In the genomic region with DNA sequence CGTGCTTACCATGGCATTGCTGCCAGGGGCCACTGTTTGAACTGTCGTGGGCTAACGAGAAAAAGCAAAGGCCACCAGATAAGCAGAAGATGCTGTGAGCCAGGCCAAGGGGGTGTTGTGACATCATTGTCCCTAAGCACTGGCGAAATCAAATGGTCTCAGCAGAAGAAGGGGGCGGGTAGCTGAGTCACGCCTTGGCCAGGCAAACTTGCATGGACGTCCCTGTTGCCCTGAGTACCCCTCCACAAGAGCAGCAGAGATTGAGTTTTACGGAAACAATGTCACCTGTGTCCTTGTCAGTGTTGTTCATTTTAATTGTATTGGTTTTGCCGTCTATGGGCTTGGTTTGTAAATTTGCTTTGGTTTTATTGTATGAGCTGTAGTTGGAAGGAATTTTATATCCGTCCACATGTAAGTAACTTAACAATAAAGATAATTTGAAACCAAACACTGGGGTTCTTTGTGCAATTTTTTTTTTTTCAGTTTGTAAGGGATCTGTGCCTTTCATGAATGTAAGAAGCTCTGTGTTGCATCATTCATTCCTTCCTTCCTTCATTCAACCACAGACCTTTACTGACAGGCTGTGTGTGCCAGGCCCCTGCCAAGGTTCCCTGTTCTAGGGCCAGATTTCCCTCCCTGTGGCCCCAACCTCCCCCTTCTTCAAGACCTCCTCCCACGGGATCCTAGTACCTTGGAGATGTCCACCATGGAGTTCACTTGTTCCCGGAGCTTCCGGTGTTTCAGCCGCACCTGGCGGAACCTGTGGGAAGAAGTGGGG, we compare ENCODE assay signal across 16 cellular contexts. TPM values are rescaled to one million over a fixed set of nuclear protein-coding genes. Genes with fewer than 3 reads are reported as not detected.
A peak's percentile ranks its signal among the peaks of the same experiment; 100 is the strongest.
DNase-seq lines count a peak whose midpoint lies in the region; ATAC-seq and TF ChIP-seq lines count a peak whose summit lies in the region.
"Had no signal": no experiment of that assay in that cellular context is flagged by ENCODE, and none has a peak within 500 bp of the region (broad histone marks: within the 10 kb centered on the region; RNA-seq: fewer than 3 reads in every experiment).

No MANE protein-coding gene starts in this region.

- no peak overlapping the region for H2BK120ac ChIP-seq in IMR-90 (ENCODE audit: low read depth, low read length)

- H3K4me3 ChIP-seq in IMR-90 (ENCODE audit: insufficient read depth, low read depth, low read length) (no peak overlapping the region), lower lobe of right lung (no peak overlapping the region), uterus (no peak overlapping the region)

- no peak overlapping the region for H3K4me2 ChIP-seq in IMR-90 (ENCODE audit: low read depth, low read length)

- DNase-seq in AML-193 (lab: John Stamatoyannopoulos, UW) (peak; percentile 72 to 82), IMR-90 (no peak), lower lobe of right lung (peak; percentile 76), NCI-H526 treated with DMSO at 0.1 percent for 48 hours (lab: John Stamatoyannopoulos, UW) (no peak), uterus (no peak)
- no peak for DNase-seq in activated T-helper 1 cell treated with anti-CD3 and anti-CD28 coated beads, Interleukin-12 subunit alpha, Interleukin-12 subunit beta, Interleukin-2, Interleukin-4 antibody, amounts not matched to agents 30 ng/mL and 10 ng/mL and 1 ng/mL, durations not matched to agents 14 hours and 24 hours and 36 hours (ENCODE audit: low spot score)
- no peak for DNase-seq in stimulated activated CD4-positive, alpha-beta T cell treated with anti-CD3 and anti-CD28 coated beads, Interleukin-4, amount 100 ng/mL, for 4 hours
- DNase-seq: activated T-cell treated with anti-CD3 and anti-CD28 coated beads, Interleukin-2, amount 50 U/mL, for 4 hours; brain microvascular endothelial cell; COR-L47; NCI-H1694; NK-92 treated with Interleukin-12 subunit alpha and Interleukin-12 subunit beta, amount 100 ng/mL, for 24 hours had no signal

- no peaks in the 10 kb centered on the region; the same call in 1 of the 2 replicates for H4K20me1 ChIP-seq in IMR-90 (ENCODE audit: insufficient read depth, low read length)

- intact Hi-C loops in IMR-90 (cut with micrococcal nuclease) (no loop called here), lower lobe of right lung (cut with DNase I) (no loop called here), uterus (cut with DNase I; ENCODE audit: low total_unique reads) (no loop called here)
- intact Hi-C loops in activated T-helper 1 cell treated with anti-CD3 and anti-CD28 coated beads, Interleukin-12 subunit alpha, Interleukin-12 subunit beta, Interleukin-2, Interleukin-4 antibody, amounts not matched to agents 30 ng/mL and 10 ng/mL and 1 ng/mL, durations not matched to agents 14 hours and 24 hours and 36 hours (cut with micrococcal nuclease), result loop anchor here (5.0 kb wide), 1 partner anchor 241 kb away; a partner anchor contains a TSS

- no peak overlapping the region for H2AFZ ChIP-seq in IMR-90 (replicated peaks; ENCODE audit: low read length, poor library complexity)

- H3K14ac ChIP-seq in IMR-90 (replicated peaks; ENCODE audit: low read depth, low read length), result no peak overlapping the region

- no peak overlapping the region for H3K23ac ChIP-seq in IMR-90 (ENCODE audit: low read depth, low read length)

- no peak overlapping the region for H3K4me3 Mint-ChIP-seq in activated T-helper 1 cell treated with anti-CD3 and anti-CD28 coated beads, Interleukin-12 subunit alpha, Interleukin-12 subunit beta, Interleukin-2, Interleukin-4 antibody, amounts not matched to agents 30 ng/mL and 10 ng/mL and 1 ng/mL, durations not matched to agents 14 hours and 24 hours and 36 hours
- H3K4me3 Mint-ChIP-seq: activated T-cell treated with anti-CD3 and anti-CD28 coated beads, Interleukin-2, amount 50 U/mL, for 4 hours had no signal

- H3K4me1 ChIP-seq in IMR-90 (ENCODE audit: control insufficient read depth, insufficient read depth, low read length), result peaks cover 13% of the 10 kb centered on the region
- H3K4me1 ChIP-seq in lower lobe of right lung, result peaks cover 33% of the 10 kb centered on the region
- no peaks in the 10 kb centered on the region for H3K4me1 ChIP-seq in uterus

- TF ChIP-seq CTCF in IMR-90 (conservative IDR thresholded peaks at IDR 0.05; ENCODE audit: low read depth, low read length), result no peak
- no peak for TF ChIP-seq CTCF in lower lobe of right lung (IDR thresholded peaks at IDR 0.05)
- TF ChIP-seq CTCF in uterus (IDR thresholded peaks at IDR 0.05), result no peak

- CTCF ChIA-PET in IMR-90 (lab: Yijun Ruan, JAX), result no interaction called here

- no peaks in the 10 kb centered on the region for H3K36me3 ChIP-seq in IMR-90 (ENCODE audit: control insufficient read depth, insufficient read depth, low read length)
- no peaks in the 10 kb centered on the region for H3K36me3 ChIP-seq in lower lobe of right lung
- no peaks in the 10 kb centered on the region for H3K36me3 ChIP-seq in uterus
- H3K36me3 ChIP-seq: brain microvascular endothelial cell had no signal

- H4K5ac ChIP-seq in IMR-90 (ENCODE audit: low read depth, low read length), result no peak overlapping the region

- no TSS peak for BruUV-seq in IMR-90 (replicated peaks; lab: Mats Ljungman, UMichigan)

- peaks cover 76% of the 10 kb centered on the region for H3K4me1 Mint-ChIP-seq in activated T-helper 1 cell treated with anti-CD3 and anti-CD28 coated beads, Interleukin-12 subunit alpha, Interleukin-12 subunit beta, Interleukin-2, Interleukin-4 antibody, amounts not matched to agents 30 ng/mL and 10 ng/mL and 1 ng/mL, durations not matched to agents 14 hours and 24 hours and 36 hours (ENCODE audit: low read depth)

- H3K9me3 Mint-ChIP-seq in activated T-helper 1 cell treated with anti-CD3 and anti-CD28 coated beads, Interleukin-12 subunit alpha, Interleukin-12 subunit beta, Interleukin-2, Interleukin-4 antibody, amounts not matched to agents 30 ng/mL and 10 ng/mL and 1 ng/mL, durations not matched to agents 14 hours and 24 hours and 36 hours, result no peaks in the 10 kb centered on the region
- H3K9me3 Mint-ChIP-seq: activated T-cell treated with anti-CD3 and anti-CD28 coated beads, Interleukin-2, amount 50 U/mL, for 4 hours had no signal

- peaks cover 25% of the 10 kb centered on the region for H3K9me1 ChIP-seq in IMR-90 (ENCODE audit: insufficient read depth, low read length)

- H2BK5ac ChIP-seq in IMR-90 (ENCODE audit: low read depth, low read length, poor library complexity, severe bottlenecking), result no peak overlapping the region

- H2BK20ac ChIP-seq in IMR-90 (ENCODE audit: low read depth, low read length), result no peak overlapping the region

- WGBS in IMR-90 (ENCODE audit: extremely low coverage in 2 of 2, insufficient read length in 1 of 2), 2 experiments, result 75% methylated on average over 5 of the region's 15 CpGs; no CpG with 5 or more reads in 1 of the 2 experiments

- no peak for ATAC-seq in IMR-90 (ENCODE audit: low read depth)
- peak; percentile 26 to 52 for ATAC-seq in lower lobe of right lung
- ATAC-seq in GM19328 (IDR thresholded peaks at IDR 0.05; ENCODE audit: unreplicated experiment), result no peak
- ATAC-seq: activated T-cell treated with anti-CD3 and anti-CD28 coated beads, Interleukin-2, amount 50 U/mL, for 4 hours had no signal

- H3K9ac ChIP-seq in IMR-90 (ENCODE audit: low read depth, low read length), result no peak overlapping the region

- H3K56ac ChIP-seq in IMR-90 (ENCODE audit: extremely low read depth, insufficient read depth, low read length), result no peak overlapping the region

- H4K8ac ChIP-seq in IMR-90 (ENCODE audit: low read depth in 2 of 2, low read length in 2 of 2), result no peak overlapping the region

- H3K36me3 Mint-ChIP-seq in activated T-helper 1 cell treated with anti-CD3 and anti-CD28 coated beads, Interleukin-12 subunit alpha, Interleukin-12 subunit beta, Interleukin-2, Interleukin-4 antibody, amounts not matched to agents 30 ng/mL and 10 ng/mL and 1 ng/mL, durations not matched to agents 14 hours and 24 hours and 36 hours (ENCODE audit: low read depth), result peaks cover 78% of the 10 kb centered on the region

- H3K27ac Mint-ChIP-seq in activated T-helper 1 cell treated with anti-CD3 and anti-CD28 coated beads, Interleukin-12 subunit alpha, Interleukin-12 subunit beta, Interleukin-2, Interleukin-4 antibody, amounts not matched to agents 30 ng/mL and 10 ng/mL and 1 ng/mL, durations not matched to agents 14 hours and 24 hours and 36 hours, result peak overlapping the region; percentile 73

- no peak overlapping the region for H2AK5ac ChIP-seq in IMR-90 (ENCODE audit: low read depth, low read length)

- POLR2A ChIA-PET in IMR-90 (lab: Charles Lee; ENCODE audit: unreplicated experiment), result no interaction called here

- H4K91ac ChIP-seq in IMR-90 (ENCODE audit: insufficient read depth, low read depth, low read length), result no peak overlapping the region

- no peaks in the 10 kb centered on the region for H3K9me3 ChIP-seq in IMR-90 (ENCODE audit: control insufficient read depth, insufficient read depth, low read length)
- H3K9me3 ChIP-seq in lower lobe of right lung, result no peaks in the 10 kb centered on the region
- H3K9me3 ChIP-seq in uterus, result no peaks in the 10 kb centered on the region

- H3K27me3 Mint-ChIP-seq in activated T-helper 1 cell treated with anti-CD3 and anti-CD28 coated beads, Interleukin-12 subunit alpha, Interleukin-12 subunit beta, Interleukin-2, Interleukin-4 antibody, amounts not matched to agents 30 ng/mL and 10 ng/mL and 1 ng/mL, durations not matched to agents 14 hours and 24 hours and 36 hours (ENCODE audit: insufficient read depth), result no peaks in the 10 kb centered on the region

- H3K79me1 ChIP-seq in IMR-90 (ENCODE audit: low read depth in 1 of 2, low read length in 2 of 2), result peaks cover 0 to 8% of the 10 kb centered on the region in 2 experiments; a peak in 2 of 4 replicates

- H2BK15ac ChIP-seq in IMR-90 (ENCODE audit: low read depth, low read length), result no peak overlapping the region

- dilution Hi-C loops in IMR-90 (cut with HindIII; ENCODE audit: low sequenced_read_pairs, unreplicated experiment), result no loop called here

- H3K4ac ChIP-seq in IMR-90 (ENCODE audit: low read depth, low read length), result no peak overlapping the region

- H2AK9ac ChIP-seq in IMR-90 (replicated peaks; ENCODE audit: low read depth, low read length, poor library complexity), result no peak overlapping the region

- no peak overlapping the region for H3K18ac ChIP-seq in IMR-90 (ENCODE audit: low read depth, low read length)

- in situ Hi-C loops in IMR-90 (cut with MboI; ENCODE audit: low sequenced_read_pairs), result no loop called here

- TF ChIP-seq RAD21 in IMR-90 (IDR thresholded peaks at IDR 0.05; ENCODE audit: low read length), result no peak

- H3K27me3 ChIP-seq in IMR-90 (ENCODE audit: control insufficient read depth, insufficient read depth, low read length) (peaks cover 6% of the 10 kb centered on the region), lower lobe of right lung (ENCODE audit: low read depth) (no peaks in the 10 kb centered on the region), uterus (no peaks in the 10 kb centered on the region)
- H3K27me3 ChIP-seq: brain microvascular endothelial cell had no signal

- H3K27ac ChIP-seq in IMR-90 (ENCODE audit: insufficient read depth, low read length) (no peak overlapping the region), lower lobe of right lung (no peak overlapping the region), uterus (no peak overlapping the region)
- H3K27ac ChIP-seq: brain microvascular endothelial cell had no signal

- TF ChIP-seq POLR2A in IMR-90 (IDR thresholded peaks at IDR 0.05; ENCODE audit: low read depth, low read length) (no peak), uterus (IDR thresholded peaks at IDR 0.05) (no peak)

RNA-seq across cellular contexts. Expression of a gene that starts 12.3 kb away (rescaled TPM):
- total RNA-seq in IMR-90 (2012; rRNA removed), result 0.54 and 0.83 TPM in 2 replicates
- 0.99 and 1.2 TPM in 2 replicates for polyA plus RNA-seq in IMR-90 (2012; rRNA removed)
- polyA plus RNA-seq in IMR-90 (2012; cell fraction: cytosol; rRNA removed), result 0.80 and 0.93 TPM in 2 replicates
- polyA plus RNA-seq in IMR-90 (2012; cell fraction: nucleus; rRNA removed; ENCODE audit: low replicate concordance), result 1.3 and 4.5 TPM in 2 replicates
- total RNA-seq in activated T-helper 1 cell treated with anti-CD3 and anti-CD28 coated beads, Interleukin-12 subunit alpha, Interleukin-12 subunit beta, Interleukin-2, Interleukin-4 antibody, amounts not matched to agents 30 ng/mL and 10 ng/mL and 1 ng/mL, durations not matched to agents 14 hours and 24 hours and 36 hours, result 183 and 185 TPM in 2 replicates
- total RNA-seq in lower lobe of right lung, result 3.6 TPM
- total RNA-seq in uterus, result 1 to 10 TPM in 3 of 4 donors, under 1 TPM in 1; 0.77 to 9.2 (median 5.6) TPM

RNA-seq across cellular contexts. Expression of a gene that starts 13.7 kb away (rescaled TPM):
- total RNA-seq in IMR-90 (2012; rRNA removed) (4.8 and 5.8 TPM in 2 replicates), lower lobe of right lung (47.3 TPM), uterus (10 to 100 TPM; 14.9 to 44.9 (median 27.2) TPM)
- 21.4 and 24.3 TPM in 2 replicates for polyA plus RNA-seq in IMR-90 (2012; rRNA removed)
- polyA plus RNA-seq in IMR-90 (2012; cell fraction: cytosol; rRNA removed), result 8.3 and 9.1 TPM in 2 replicates
- polyA plus RNA-seq in IMR-90 (2012; cell fraction: nucleus; rRNA removed; ENCODE audit: low replicate concordance), result 60.7 and 76.3 TPM in 2 replicates
- 86.6 and 89.2 TPM in 2 replicates for total RNA-seq in activated T-helper 1 cell treated with anti-CD3 and anti-CD28 coated beads, Interleukin-12 subunit alpha, Interleukin-12 subunit beta, Interleukin-2, Interleukin-4 antibody, amounts not matched to agents 30 ng/mL and 10 ng/mL and 1 ng/mL, durations not matched to agents 14 hours and 24 hours and 36 hours

RNA-seq across cellular contexts. Expression of a gene that starts 33.8 kb away (rescaled TPM):
- total RNA-seq in IMR-90 (2012; rRNA removed) (under 0.01 and 0.36 TPM in 2 replicates), lower lobe of right lung (7.5 TPM), uterus (1 to 10 TPM in 2 of 4 donors, under 1 TPM in 2; 0.51 to 1.9 (median 0.88) TPM)
- 0.27 and 0.31 TPM in 2 replicates for polyA plus RNA-seq in IMR-90 (2012; rRNA removed)
- polyA plus RNA-seq in IMR-90 (2012; cell fraction: cytosol; rRNA removed), result 0.15 and 0.93 TPM in 2 replicates
- 0.36 and 0.54 TPM in 2 replicates for polyA plus RNA-seq in IMR-90 (2012; cell fraction: nucleus; rRNA removed; ENCODE audit: low replicate concordance)
- total RNA-seq in activated T-helper 1 cell treated with anti-CD3 and anti-CD28 coated beads, Interleukin-12 subunit alpha, Interleukin-12 subunit beta, Interleukin-2, Interleukin-4 antibody, amounts not matched to agents 30 ng/mL and 10 ng/mL and 1 ng/mL, durations not matched to agents 14 hours and 24 hours and 36 hours, result 0.29 TPM in 1 of 2 replicates, not detected in the other
- total RNA-seq: skeletal muscle tissue had no signal

RNA-seq across cellular contexts. Expression of a gene that starts 52.6 kb away (rescaled TPM):
- not detected in 2 replicates for total RNA-seq in IMR-90 (2012; rRNA removed)
- not detected in 2 replicates for polyA plus RNA-seq in IMR-90 (2012; rRNA removed)
- not detected in 2 replicates for polyA plus RNA-seq in IMR-90 (2012; cell fraction: cytosol; rRNA removed)
- not detected in 2 replicates for polyA plus RNA-seq in IMR-90 (2012; cell fraction: nucleus; rRNA removed; ENCODE audit: low replicate concordance)
- not detected in 2 replicates for total RNA-seq in activated T-helper 1 cell treated with anti-CD3 and anti-CD28 coated beads, Interleukin-12 subunit alpha, Interleukin-12 subunit beta, Interleukin-2, Interleukin-4 antibody, amounts not matched to agents 30 ng/mL and 10 ng/mL and 1 ng/mL, durations not matched to agents 14 hours and 24 hours and 36 hours
- not detected for total RNA-seq in lower lobe of right lung
- total RNA-seq in uterus, result not detected
- total RNA-seq: activated T-cell treated with anti-CD3 and anti-CD28 coated beads, Interleukin-2, amount 50 U/mL, for 4 hours; mucosa of gallbladder; skeletal muscle tissue had no signal
- polyA plus RNA-seq: esophagus had no signal

RNA-seq across cellular contexts. Expression of a gene that starts 58.7 kb away (rescaled TPM):
- total RNA-seq in IMR-90 (2012; rRNA removed), result 5.0 and 10.3 TPM in 2 replicates
- 1.2 and 2.1 TPM in 2 replicates for polyA plus RNA-seq in IMR-90 (2012; rRNA removed)
- polyA plus RNA-seq in IMR-90 (2012; cell fraction: cytosol; rRNA removed), result 0.08 and 0.53 TPM in 2 replicates
- 0.45 and 3.6 TPM in 2 replicates for polyA plus RNA-seq in IMR-90 (2012; cell fraction: nucleus; rRNA removed; ENCODE audit: low replicate concordance)
- 4.0 and 4.8 TPM in 2 replicates for total RNA-seq in activated T-helper 1 cell treated with anti-CD3 and anti-CD28 coated beads, Interleukin-12 subunit alpha, Interleukin-12 subunit beta, Interleukin-2, Interleukin-4 antibody, amounts not matched to agents 30 ng/mL and 10 ng/mL and 1 ng/mL, durations not matched to agents 14 hours and 24 hours and 36 hours
- 12.7 TPM for total RNA-seq in lower lobe of right lung
- total RNA-seq in uterus, result 10 to 100 TPM in 3 of 4 donors, 1 to 10 TPM in 1; 1.8 to 52.6 (median 14.1) TPM

Comparison
In these comparisons a context has a peak if more than half of its experiments do, and no peak if none do; other contexts are left out.
1. DNase-seq: peak in AML-193 (2 of 2) and lower lobe of right lung (single experiment); none in IMR-90 (single experiment), activated T-helper 1 cell treated with anti-CD3 and anti-CD28 coated beads, Interleukin-12 subunit alpha, Interleukin-12 subunit beta, Interleukin-2, Interleukin-4 antibody, amounts not matched to agents 30 ng/mL and 10 ng/mL and 1 ng/mL, durations not matched to agents 14 hours and 24 hours and 36 hours (single experiment), stimulated activated CD4-positive, alpha-beta T cell treated with anti-CD3 and anti-CD28 coated beads, Interleukin-4, amount 100 ng/mL, for 4 hours (0 of 2), NCI-H526 treated with DMSO at 0.1 percent for 48 hours (single experiment) and uterus (0 of 2).
2. ATAC-seq: peak in lower lobe of right lung (2 of 2); none in IMR-90 (single experiment) and GM19328 (single experiment).
3. RNA of a gene that starts 12.3 kb away (total RNA-seq): 183 to 185 TPM in activated T-helper 1 cell treated with anti-CD3 and anti-CD28 coated beads, Interleukin-12 subunit alpha, Interleukin-12 subunit beta, Interleukin-2, Interleukin-4 antibody, amounts not matched to agents 30 ng/mL and 10 ng/mL and 1 ng/mL, durations not matched to agents 14 hours and 24 hours and 36 hours; 0.77 to 9.2 TPM in uterus, 3.6 TPM in lower lobe of right lung (single experiment) and 0.54 to 0.83 TPM in IMR-90; every median in the first group is over 10 times any median in the second.